9 cellular contexts compared by ENCODE assay signal in genomic region chr10:109957092-109957797, GRCh38. TPM values are rescaled to one million over a fixed set of nuclear protein-coding genes. Genes with fewer than 3 reads are reported as not detected.
A peak's percentile ranks its signal among the peaks of the same experiment; 100 is the strongest.
DNase-seq lines count a peak whose midpoint lies in the region; ATAC-seq, FAIRE-seq and TF ChIP-seq lines count a peak whose summit lies in the region.
"Had no signal": no experiment of that assay in that cellular context is flagged by ENCODE, and none has a peak within 500 bp of the region (broad histone marks: within the 10 kb centered on the region; RNA-seq: fewer than 3 reads in every experiment).

No MANE protein-coding gene starts in this region.

- DNase-seq in GM13977 (ENCODE audit: low spot score): peak; percentile 71
- DNase-seq in H54 (ENCODE audit: insufficient read length, low spot score): no peak
- DNase-seq in NCI-H524 treated with DMSO at 0.1 percent for 48 hours (lab: John Stamatoyannopoulos, UW): no peak
- DNase-seq in SJCRH30: no peak
- no peak for DNase-seq in stimulated activated CD4-positive, alpha-beta T cell treated with anti-CD3 and anti-CD28 coated beads, Interleukin-2, amount 100 ng/mL, for 48 hours
- DNase-seq: effector memory CD4-positive, alpha-beta T cell had no signal

- H3K36me3 ChIP-seq in SJCRH30: no peaks in the 10 kb centered on the region

- 0 out of 2 replicates have a peak, but pooled peaks cover 3% of the 10 kb centered on the region for H3K9me3 ChIP-seq in SJCRH30 (replicated peaks)

- H3K36me3 Mint-ChIP-seq in activated T-helper 17 cell treated with anti-CD3 and anti-CD28 coated beads, Interleukin-2, amount 50 U/mL, for 72 hours (ENCODE audit: low read depth): no peaks in the 10 kb centered on the region

- H3K4me3 ChIP-seq in SJCRH30: no peak overlapping the region

- TF ChIP-seq CTCF in GM13977 (IDR thresholded peaks at IDR 0.05; ENCODE audit: extremely low read depth, insufficient read depth, missing control alignments): no peak

- no peaks in the 10 kb centered on the region for H3K27me3 Mint-ChIP-seq in activated T-helper 17 cell treated with anti-CD3 and anti-CD28 coated beads, Interleukin-2, amount 50 U/mL, for 72 hours

- peaks cover 9% of the 10 kb centered on the region for H3K4me1 ChIP-seq in SJCRH30

- H3K27ac ChIP-seq in SJCRH30: no peak overlapping the region

- no peaks in the 10 kb centered on the region for H3K9me3 Mint-ChIP-seq in activated T-helper 17 cell treated with anti-CD3 and anti-CD28 coated beads, Interleukin-2, amount 50 U/mL, for 72 hours

- no peak overlapping the region for H3K27ac Mint-ChIP-seq in activated T-helper 17 cell treated with anti-CD3 and anti-CD28 coated beads, Interleukin-2, amount 50 U/mL, for 72 hours

- TF ChIP-seq POLR2A in H54 (IDR thresholded peaks at IDR 0.05; ENCODE audit: low read depth, low read length): no peak

- FAIRE-seq in H54 (lab: Jason Lieb, UNC): no peak

- H3K4me3 Mint-ChIP-seq in activated T-helper 17 cell treated with anti-CD3 and anti-CD28 coated beads, Interleukin-2, amount 50 U/mL, for 72 hours: no peak overlapping the region

- H3K4me1 Mint-ChIP-seq in activated T-helper 17 cell treated with anti-CD3 and anti-CD28 coated beads, Interleukin-2, amount 50 U/mL, for 72 hours: peaks cover 5% of the 10 kb centered on the region

- ATAC-seq in GM21423 (IDR thresholded peaks at IDR 0.05; ENCODE audit: unreplicated experiment) (peak; percentile 95), HG03354 (IDR thresholded peaks at IDR 0.05; ENCODE audit: poor library complexity, severe bottlenecking, unreplicated experiment) (peak; percentile 93)
- peak; percentile 11 for ATAC-seq in activated T-helper 17 cell treated with anti-CD3 and anti-CD28 coated beads, Interleukin-2, amount 50 U/mL, for 72 hours (replicated peaks)

- in situ Hi-C loops in GM13977 (cut with MboI; ENCODE audit: low pct_unique_long_range_greater_than_20kb, low sequenced_read_pairs, unreplicated experiment): no loop called here

- no peaks in the 10 kb centered on the region for H3K27me3 ChIP-seq in SJCRH30

RNA-seq across cellular contexts. Expression of gene XPNPEP1, which starts 33.9 kb away (rescaled TPM):
- 100 to 1,000 TPM in 1 of 2 donors, 10 to 100 TPM in 1; 97.5 to 108 TPM for total RNA-seq in activated T-helper 17 cell treated with anti-CD3 and anti-CD28 coated beads, Interleukin-2, amount 50 U/mL, for 72 hours
- 109 and 112 TPM in 2 replicates for total RNA-seq in SJCRH30 (2014; rRNA removed; shearing (Covaris generic))

RNA-seq across cellular contexts. Expression of gene ADD3, which starts 50.5 kb away (rescaled TPM):
- total RNA-seq in activated T-helper 17 cell treated with anti-CD3 and anti-CD28 coated beads, Interleukin-2, amount 50 U/mL, for 72 hours: 100 to 1,000 TPM; 115 to 119 TPM
- total RNA-seq in SJCRH30 (2014; rRNA removed; shearing (Covaris generic)): 51.2 and 57.8 TPM in 2 replicates

Comparison
In these comparisons a context has a peak if more than half of its experiments do, and no peak if none do; other contexts are left out.
1. ATAC-seq: peak in every context shown above with its lines; median percentile 95 in GM21423; 93 in HG03354; 11 in activated T-helper 17 cell treated with anti-CD3 and anti-CD28 coated beads, Interleukin-2, amount 50 U/mL, for 72 hours.